ENCODE assay signal across 18 cellular contexts in the genomic region with DNA sequence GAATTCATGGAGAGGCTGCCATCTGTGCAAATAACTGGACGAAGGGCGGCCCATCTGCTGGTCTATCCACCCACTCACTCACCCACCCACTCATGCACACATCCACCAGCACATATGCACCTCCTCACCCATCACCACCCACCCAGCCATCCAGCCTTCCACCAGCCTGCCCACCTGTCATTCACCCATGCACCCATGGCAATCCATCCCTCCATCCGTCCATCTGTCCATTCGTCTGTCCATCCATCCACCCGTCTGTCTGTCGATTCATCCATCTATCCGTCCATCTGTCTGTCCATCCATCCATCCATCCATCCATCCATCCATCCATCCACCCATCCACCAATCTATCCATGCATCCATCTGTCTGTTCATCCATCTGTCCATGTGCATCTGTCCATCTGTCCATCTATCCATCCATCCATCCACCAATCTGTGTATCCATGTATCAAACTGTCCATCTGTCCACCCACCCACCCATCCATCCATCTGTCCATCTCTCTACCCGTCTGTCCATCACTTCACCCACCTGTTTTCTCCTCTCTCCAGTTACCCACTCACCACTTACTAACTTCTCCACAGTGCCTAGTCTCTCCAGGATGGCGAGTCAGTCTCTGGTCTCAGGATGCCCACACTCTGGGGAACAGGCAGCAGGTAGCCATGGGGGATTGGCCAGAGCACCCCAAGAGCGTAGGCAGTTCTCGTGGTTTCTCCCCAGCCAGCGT. TPM values are rescaled to one million over a fixed set of nuclear protein-coding genes. Genes with fewer than 3 reads are reported as not detected.
DNase-seq lines count a peak whose midpoint lies in the region; ATAC-seq, FAIRE-seq and TF ChIP-seq lines count a peak whose summit lies in the region.
"Had no signal": no experiment of that assay in that cellular context is flagged by ENCODE, and none has a peak within 500 bp of the region (broad histone marks: within the 10 kb centered on the region; RNA-seq: fewer than 3 reads in every experiment).

No MANE protein-coding gene starts in this region.

- peaks cover 29% of the 10 kb centered on the region for H3K27me3 Mint-ChIP-seq in osteocyte (ENCODE audit: unreplicated experiment)

- 0% methylated on average over 12 of the region's 12 CpGs for WGBS in K562 (ENCODE audit: insufficient coverage, low coverage, missing lambda C conversion rate)
- WGBS in aorta, 2 donors = 86 to 87% methylated on average over 12 of the region's 12 CpGs

- H3K4me2 ChIP-seq in K562 (ENCODE audit: insufficient read depth, low read length) = no peak overlapping the region
- H3K4me2 ChIP-seq: BLaER1 treated with 17β-estradiol and CSF1 and Interleukin-3, amounts not matched to agents 10 nM and 100 nM had no signal

- H3K4me3 Mint-ChIP-seq in osteocyte (ENCODE audit: unreplicated experiment) = no peak overlapping the region
- H3K4me3 Mint-ChIP-seq: CD4-positive, CD25-positive, alpha-beta regulatory T cell had no signal

- H3K4me3 ChIP-seq in K562 (no peak overlapping the region), left lung (no peak overlapping the region), aorta (ENCODE audit: low read length in 2 of 2) (no peak overlapping the region)
- H3K4me3 ChIP-seq: BLaER1 treated with 17β-estradiol and CSF1 and Interleukin-3, amounts not matched to agents 10 nM and 100 nM; GM12878; GM23248 had no signal

- no peak for TF ChIP-seq POLR2A in K562 (conservative IDR thresholded peaks at IDR 0.05)

- no TSS peak for BruUV-seq in K562 (replicated peaks; lab: Mats Ljungman, UMichigan)

- H3K4me1 ChIP-seq in K562 (replicated peaks in 1 of 2; ENCODE audit: control insufficient read depth in 2 of 2, insufficient read depth in 2 of 2, low read length in 2 of 2) (peaks cover 0 to 3% of the 10 kb centered on the region in 2 experiments; a peak in 1 of 5 replicates), left lung (no peaks in the 10 kb centered on the region), aorta (ENCODE audit: control insufficient read depth in 1 of 2, insufficient read depth in 2 of 2, low read length in 2 of 2) (no peaks in the 10 kb centered on the region)

- H3K27me3 ChIP-seq in K562 (ENCODE audit: control insufficient read depth in 2 of 2, insufficient read depth in 2 of 2, low read length in 2 of 2) (peaks cover 2 to 53% of the 10 kb centered on the region in 2 experiments; a peak in 4 of 5 replicates), left lung (peaks cover 0 to 6% of the 10 kb centered on the region in 2 donors), aorta (ENCODE audit: control insufficient read depth in 1 of 2, insufficient read depth in 2 of 2, low read length in 1 of 2) (no peaks in the 10 kb centered on the region)
- H3K27me3 ChIP-seq: BLaER1 treated with 17β-estradiol and CSF1 and Interleukin-3, amounts not matched to agents 10 nM and 100 nM had no signal

- POLR2A ChIA-PET in K562 (lab: Yijun Ruan, JAX) = no interaction called here

- no peak overlapping the region for H3K9ac ChIP-seq in K562 (ENCODE audit: insufficient read depth in 1 of 2, low read depth in 2 of 2, low read length in 2 of 2)
- H3K9ac ChIP-seq: BLaER1 treated with 17β-estradiol and CSF1 and Interleukin-3, amounts not matched to agents 10 nM and 100 nM; GM23248 had no signal

- H3K9me3 ChIP-seq in K562 (replicated peaks; ENCODE audit: control insufficient read depth, insufficient read depth, low read depth, low read length) (no peaks in the 10 kb centered on the region), left lung (no peaks in the 10 kb centered on the region), aorta (ENCODE audit: control insufficient read depth, low read length) (no peaks in the 10 kb centered on the region)

- intact Hi-C loops in Right ventricle myocardium superior (cut with DNase I) = no loop called here
- intact Hi-C loops in left cardiac atrium (cut with DNase I) = no loop called here
- intact Hi-C loops in K562 (cut with micrococcal nuclease) = no loop called here
- intact Hi-C loops in left lung (cut with DNase I) = no loop called here
- intact Hi-C loops in aorta (cut with DNase I) = no loop called here

- in situ Hi-C loops in K562 (cut with MboI) = no loop called here

- H3K4me1 Mint-ChIP-seq in osteocyte (ENCODE audit: unreplicated experiment) = no peaks in the 10 kb centered on the region

- peaks cover 2% of the 10 kb centered on the region for H3K9me1 ChIP-seq in K562 (ENCODE audit: control insufficient read depth, insufficient read depth, low read length)

- ATAC-seq in Right ventricle myocardium superior (ENCODE audit: poor library complexity) (no peak), left cardiac atrium (no peak), K562 (no peak), left lung (no peak), aorta (ENCODE audit: low FRiP score) (no peak), left lobe of liver (no peak)
- ATAC-seq: GM12878 had no signal

- H3K36me3 Mint-ChIP-seq in osteocyte (ENCODE audit: unreplicated experiment) = no peaks in the 10 kb centered on the region
- H3K36me3 Mint-ChIP-seq: CD4-positive, CD25-positive, alpha-beta regulatory T cell had no signal

- H3K36me3 ChIP-seq in K562 (ENCODE audit: control insufficient read depth, insufficient read depth, low read length) (no peaks in the 10 kb centered on the region), left lung (no peaks in the 10 kb centered on the region), aorta (ENCODE audit: control insufficient read depth in 1 of 2, insufficient read depth in 2 of 2, low read length in 1 of 2) (no peaks in the 10 kb centered on the region)
- H3K36me3 ChIP-seq: BLaER1 treated with 17β-estradiol and CSF1 and Interleukin-3, amounts not matched to agents 10 nM and 100 nM had no signal

- TF ChIP-seq CTCF in K562 (IDR thresholded peaks at IDR 0.05 in 2 of 3, conservative IDR thresholded peaks at IDR 0.05 in 1 of 3; ENCODE audit: insufficient read depth in 2 of 3, low read depth in 1 of 3, low read length in 3 of 3) = no peak
- TF ChIP-seq CTCF in left lung (IDR thresholded peaks at IDR 0.05) = no peak
- TF ChIP-seq CTCF in osteocyte (IDR thresholded peaks at IDR 0.05) = no peak

- H3K79me2 ChIP-seq in K562 (ENCODE audit: control insufficient read depth, insufficient read depth, low read length) = no peaks in the 10 kb centered on the region

- H3K9me3 Mint-ChIP-seq in osteocyte (ENCODE audit: unreplicated experiment) = no peaks in the 10 kb centered on the region

- H3K27ac Mint-ChIP-seq in osteocyte (ENCODE audit: unreplicated experiment) = no peak overlapping the region
- H3K27ac Mint-ChIP-seq: CD4-positive, CD25-positive, alpha-beta regulatory T cell had no signal

- FAIRE-seq in K562 (lab: Jason Lieb, UNC) = no peak
- FAIRE-seq: GM12878, GM18507, H54 had no signal

- H3K27ac ChIP-seq in K562 (ENCODE audit: extremely low read depth, low read depth, low read length) = no peak overlapping the region
- no peak overlapping the region for H3K27ac ChIP-seq in left lung
- no peak overlapping the region for H3K27ac ChIP-seq in aorta (ENCODE audit: low read depth in 1 of 2, low read length in 2 of 2)
- H3K27ac ChIP-seq: BLaER1 treated with 17β-estradiol and CSF1 and Interleukin-3, amounts not matched to agents 10 nM and 100 nM; GM23248 had no signal

- CTCF ChIA-PET in K562 (lab: Yijun Ruan, JAX; ENCODE audit: low intra/inter-chr PET ratio) = no interaction called here

- peaks cover 4% of the 10 kb centered on the region; the same call in 1 of the 2 replicates for H4K20me1 ChIP-seq in K562 (replicated peaks; ENCODE audit: control insufficient read depth, insufficient read depth, low read length)
- H4K20me1 ChIP-seq: BLaER1 treated with 17β-estradiol and CSF1 and Interleukin-3, amounts not matched to agents 10 nM and 100 nM had no signal

- TF ChIP-seq RAD21 in K562 (CRISPR knock-in tag; conservative IDR thresholded peaks at IDR 0.05 in 1 of 2, IDR thresholded peaks at IDR 0.05 in 1 of 2) = no peak

- no peak for TF ChIP-seq EP300 in K562 (IDR thresholded peaks at IDR 0.05; ENCODE audit: low read length)

- no peak overlapping the region for H2AFZ ChIP-seq in K562 (ENCODE audit: low read depth, low read length)
- H2AFZ ChIP-seq: GM23248 had no signal

- peak; percentile 13 for DNase-seq in Right ventricle myocardium superior
- DNase-seq in left cardiac atrium = no peak
- DNase-seq in K562 (ENCODE audit: extremely low read depth in 1 of 4, low spot score in 3 of 4) = no peak
- DNase-seq in left lung = peak; percentile 24 to 27
- peak; percentile 27 to 55 for DNase-seq in aorta
- DNase-seq in left lobe of liver (ENCODE audit: low spot score) = no peak
- no peak for DNase-seq in NCI-H446 (lab: John Stamatoyannopoulos, UW)
- DNase-seq in osteocyte (ENCODE audit: extremely low spot score, unreplicated experiment) = no peak
- DNase-seq: ACHN; CD4-positive, CD25-positive, alpha-beta regulatory T cell; DMS79; GM23248 had no signal

RNA-seq across cellular contexts. Expression of a gene that starts 8.9 kb away (rescaled TPM):
- not detected for total RNA-seq in Right ventricle myocardium superior
- not detected for total RNA-seq in left cardiac atrium
- total RNA-seq in K562 (2011; cell fraction: chromatin; rRNA removed; ENCODE audit: low replicate concordance) = not detected in 2 replicates
- total RNA-seq in K562 (2011; cell fraction: nucleolus; rRNA removed) = not detected in 2 replicates
- total RNA-seq in K562 (2011; cell fraction: nucleoplasm; rRNA removed) = not detected in 2 replicates
- not detected in 2 replicates for total RNA-seq in K562 (2014; rRNA removed)
- not detected in 2 replicates for total RNA-seq in K562 (2014; rRNA removed; fragmentation: Illumina TruSeq; extraction: Trizol)
- total RNA-seq in K562 (2015; rRNA removed; fragmentation: Illumina TruSeq; extraction: Trizol) = not detected in 2 replicates
- total RNA-seq in K562 (2021) = not detected in 2 replicates
- not detected in 2 replicates for polyA plus RNA-seq in K562 (2011; rRNA removed)
- not detected in 2 replicates for polyA plus RNA-seq in K562 (2011; cell fraction: cytosol; rRNA removed)
- polyA plus RNA-seq in K562 (2011; cell fraction: nucleus; rRNA removed) = not detected in 2 replicates
- 0.03 TPM in 1 of 2 replicates, not detected in the other for polyA plus RNA-seq in K562 (2012)
- polyA plus RNA-seq in K562 (2014; fragmentation: Illumina TruSeq; extraction: Trizol) = not detected in 2 replicates
- not detected for polyA plus RNA-seq in K562 (2014; fragmentation: Nextera tagmentation; extraction: Ambion mirVana)
- polyA plus RNA-seq in K562 (2014; rRNA removed) = not detected in 2 replicates
- not detected in 2 replicates for polyA minus RNA-seq in K562 (2011; rRNA and poly(A)+ RNA removed)
- polyA minus RNA-seq in K562 (2011; cell fraction: cytosol; rRNA and poly(A)+ RNA removed) = not detected in 2 replicates
- polyA minus RNA-seq in K562 (2011; cell fraction: nucleus; rRNA and poly(A)+ RNA removed) = not detected in 2 replicates
- total RNA-seq in left lung = not detected
- not detected for total RNA-seq in aorta
- under 1 TPM in 1 of 2 donors, not detected in 1; 0.25 TPM for polyA plus RNA-seq in aorta
- total RNA-seq in left lobe of liver = not detected
- not detected in 2 replicates for total RNA-seq in osteocyte
- total RNA-seq: A172, G401, GM12878, GM23248 had no signal
- polyA plus RNA-seq: CD4-positive, CD25-positive, alpha-beta regulatory T cell; GM12878; GM23248 had no signal

RNA-seq across cellular contexts. Expression of a gene that starts 9.4 kb away (rescaled TPM):
- total RNA-seq in Right ventricle myocardium superior (33.4 TPM), left cardiac atrium (10 to 100 TPM; 33.5 to 39.7 TPM), K562 (2014; rRNA removed) (not detected in 2 replicates), K562 (2014; rRNA removed; fragmentation: Illumina TruSeq; extraction: Trizol) (not detected in 2 replicates), K562 (2015; rRNA removed; fragmentation: Illumina TruSeq; extraction: Trizol) (not detected in 2 replicates), K562 (2021) (0.44 and 0.45 TPM in 2 replicates), left lung (10 to 100 TPM; 33.7 to 37.7 TPM), aorta (10 to 100 TPM in 1 of 2 donors, 1 to 10 TPM in 1; 6.2 to 11.5 TPM), left lobe of liver (2.1 TPM), osteocyte (0.16 TPM in 1 of 2 replicates, not detected in the other)
- total RNA-seq in K562 (2011; cell fraction: chromatin; rRNA removed; ENCODE audit: low replicate concordance) = not detected in 2 replicates
- not detected in 2 replicates for total RNA-seq in K562 (2011; cell fraction: nucleolus; rRNA removed)
- total RNA-seq in K562 (2011; cell fraction: nucleoplasm; rRNA removed) = not detected in 2 replicates
- polyA plus RNA-seq in K562 (2011; rRNA removed) (not detected in 2 replicates), K562 (2014; fragmentation: Illumina TruSeq; extraction: Trizol) (not detected in 2 replicates), K562 (2014; fragmentation: Nextera tagmentation; extraction: Ambion mirVana) (not detected), K562 (2014; rRNA removed) (not detected in 2 replicates), aorta (1 to 10 TPM in 1 of 2 donors, under 1 TPM in 1; 0.67 to 5.4 TPM)
- polyA plus RNA-seq in K562 (2011; cell fraction: cytosol; rRNA removed) = 0.01 and 0.06 TPM in 2 replicates
- polyA plus RNA-seq in K562 (2011; cell fraction: nucleus; rRNA removed) = not detected in 2 replicates
- polyA plus RNA-seq in K562 (2012) = not detected in 2 replicates
- polyA minus RNA-seq in K562 (2011; rRNA and poly(A)+ RNA removed) = not detected in 2 replicates
- polyA minus RNA-seq in K562 (2011; cell fraction: cytosol; rRNA and poly(A)+ RNA removed) = not detected in 2 replicates
- polyA minus RNA-seq in K562 (2011; cell fraction: nucleus; rRNA and poly(A)+ RNA removed) = 0.13 TPM in 1 of 2 replicates, not detected in the other
- total RNA-seq: GM23248 had no signal
- polyA plus RNA-seq: GM23248 had no signal

RNA-seq across cellular contexts. Expression of a gene that starts 34.9 kb away (rescaled TPM):
- total RNA-seq in Right ventricle myocardium superior (36.2 TPM), left cardiac atrium (10 to 100 TPM; 34.9 to 45.7 TPM), K562 (2014; rRNA removed) (53.4 and 63.9 TPM in 2 replicates), K562 (2014; rRNA removed; fragmentation: Illumina TruSeq; extraction: Trizol) (3.7 and 4.7 TPM in 2 replicates), K562 (2015; rRNA removed; fragmentation: Illumina TruSeq; extraction: Trizol) (35.3 and 35.5 TPM in 2 replicates), K562 (2021) (49.0 and 54.2 TPM in 2 replicates), left lung (10 to 100 TPM; 35.3 to 47.6 TPM), aorta (10 to 100 TPM; 35.2 to 44.3 TPM), left lobe of liver (24.8 TPM), osteocyte (50.6 and 54.5 TPM in 2 replicates)
- 7.2 and 32.5 TPM in 2 replicates for total RNA-seq in K562 (2011; cell fraction: chromatin; rRNA removed; ENCODE audit: low replicate concordance)
- total RNA-seq in K562 (2011; cell fraction: nucleolus; rRNA removed) = 37.2 and 47.1 TPM in 2 replicates
- total RNA-seq in K562 (2011; cell fraction: nucleoplasm; rRNA removed) = 21.3 and 24.4 TPM in 2 replicates
- polyA plus RNA-seq in K562 (2011; rRNA removed) (11.0 and 16.2 TPM in 2 replicates), K562 (2014; fragmentation: Illumina TruSeq; extraction: Trizol) (6.2 and 22.8 TPM in 2 replicates), K562 (2014; fragmentation: Nextera tagmentation; extraction: Ambion mirVana) (1 to 10 TPM in 1 of 2 experiments, under 1 TPM in 1; 0.41 to 2.8 TPM), K562 (2014; rRNA removed) (29.1 and 32.5 TPM in 2 replicates), aorta (10 to 100 TPM; 42.9 to 64.4 TPM)
- polyA plus RNA-seq in K562 (2011; cell fraction: cytosol; rRNA removed) = 17.0 and 45.2 TPM in 2 replicates
- 24.0 and 35.2 TPM in 2 replicates for polyA plus RNA-seq in K562 (2011; cell fraction: nucleus; rRNA removed)
- polyA plus RNA-seq in K562 (2012) = 37.3 and 42.1 TPM in 2 replicates
- 5.8 and 8.2 TPM in 2 replicates for polyA minus RNA-seq in K562 (2011; rRNA and poly(A)+ RNA removed)
- 13.1 and 16.7 TPM in 2 replicates for polyA minus RNA-seq in K562 (2011; cell fraction: cytosol; rRNA and poly(A)+ RNA removed)
- 26.9 and 33.5 TPM in 2 replicates for polyA minus RNA-seq in K562 (2011; cell fraction: nucleus; rRNA and poly(A)+ RNA removed)

RNA-seq across cellular contexts. Expression of a gene that starts 58.3 kb away (rescaled TPM):
- total RNA-seq in Right ventricle myocardium superior = 457 TPM
- 100 to 1,000 TPM; 699 to 773 TPM for total RNA-seq in left cardiac atrium
- 93.5 and 278 TPM in 2 replicates for total RNA-seq in K562 (2011; cell fraction: chromatin; rRNA removed; ENCODE audit: low replicate concordance)
- total RNA-seq in K562 (2011; cell fraction: nucleolus; rRNA removed) = 344 and 368 TPM in 2 replicates
- total RNA-seq in K562 (2011; cell fraction: nucleoplasm; rRNA removed) = 240 and 244 TPM in 2 replicates
- total RNA-seq in K562 (2014; rRNA removed) = 43.3 and 67.2 TPM in 2 replicates
- total RNA-seq in K562 (2014; rRNA removed; fragmentation: Illumina TruSeq; extraction: Trizol) = 37.4 and 60.2 TPM in 2 replicates
- 61.7 and 64.8 TPM in 2 replicates for total RNA-seq in K562 (2015; rRNA removed; fragmentation: Illumina TruSeq; extraction: Trizol)
- total RNA-seq in K562 (2021) = 181 and 189 TPM in 2 replicates
- 76.9 and 103 TPM in 2 replicates for polyA plus RNA-seq in K562 (2011; rRNA removed)
- polyA plus RNA-seq in K562 (2011; cell fraction: cytosol; rRNA removed) = 177 and 219 TPM in 2 replicates
- polyA plus RNA-seq in K562 (2011; cell fraction: nucleus; rRNA removed) = 80.1 and 118 TPM in 2 replicates
- polyA plus RNA-seq in K562 (2012) = 157 and 238 TPM in 2 replicates
- polyA plus RNA-seq in K562 (2014; fragmentation: Illumina TruSeq; extraction: Trizol) = 163 and 169 TPM in 2 replicates
- polyA plus RNA-seq in K562 (2014; fragmentation: Nextera tagmentation; extraction: Ambion mirVana) = 1 to 10 TPM; 2.4 to 7.0 TPM
- 105 and 114 TPM in 2 replicates for polyA plus RNA-seq in K562 (2014; rRNA removed)
- polyA minus RNA-seq in K562 (2011; rRNA and poly(A)+ RNA removed) = 67.7 and 102 TPM in 2 replicates
- 110 and 130 TPM in 2 replicates for polyA minus RNA-seq in K562 (2011; cell fraction: cytosol; rRNA and poly(A)+ RNA removed)
- 23.2 and 30.1 TPM in 2 replicates for polyA minus RNA-seq in K562 (2011; cell fraction: nucleus; rRNA and poly(A)+ RNA removed)
- total RNA-seq in left lung = 100 to 1,000 TPM; 641 to 754 TPM
- total RNA-seq in aorta = 100 to 1,000 TPM; 538 to 620 TPM
- 100 to 1,000 TPM; 363 to 784 TPM for polyA plus RNA-seq in aorta
- total RNA-seq in left lobe of liver = 564 TPM
- 652 and 682 TPM in 2 replicates for total RNA-seq in osteocyte

Comparison
In these comparisons a context has a peak if more than half of its experiments do, and no peak if none do; other contexts are left out.
1. DNase-seq: peak in Right ventricle myocardium superior (single experiment), left lung (2 of 2) and aorta (2 of 2); none in left cardiac atrium (single experiment), K562 (0 of 4), left lobe of liver (single experiment), NCI-H446 (0 of 2) and osteocyte (single experiment).